Comparison of ENCODE assay signal across 21 cellular contexts in the genomic region with DNA sequence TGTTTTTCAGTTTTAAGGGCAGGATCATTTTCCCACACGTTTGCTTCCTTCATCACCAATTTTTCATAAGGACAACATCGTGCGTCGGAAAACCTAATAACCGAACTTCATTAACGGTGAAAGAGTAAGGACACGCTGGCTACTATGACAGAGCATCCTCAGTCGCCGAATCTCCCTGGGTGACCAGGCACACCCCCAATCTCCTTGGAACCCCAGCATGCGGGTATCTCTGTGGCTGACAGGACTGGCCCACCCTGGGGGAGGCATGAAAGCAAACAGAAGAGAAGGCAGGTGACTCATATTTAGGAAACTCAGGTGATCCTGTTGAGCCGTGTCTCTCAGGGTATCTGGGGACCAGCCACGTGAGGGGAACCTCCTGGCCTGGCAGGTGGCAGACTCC.
"Had no signal": no experiment of that assay in that cellular context is flagged by ENCODE, and none has a peak within 500 bp of the region (broad histone marks: within the 10 kb centered on the region; RNA-seq: fewer than 3 reads in every experiment).

No MANE protein-coding gene starts in this region.

- H3K4me3 Mint-ChIP-seq: activated naive CD8-positive, alpha-beta T cell treated with anti-CD3 and anti-CD28 coated beads for 36 hours; activated T-cell treated with anti-CD3 and anti-CD28 coated beads, Interleukin-2, amount 50 U/mL, for 4 hours; neural progenitor cell; stimulated activated memory B cell treated with anti-CD40 and anti-IgM and Interleukin-4, amounts not matched to agents 10 μg/mL and 1 μg/mL and 100 μg/mL, for 72 hours had no signal

- DNase-seq: activated CD4-positive, alpha-beta T cell treated with anti-CD3 and anti-CD28 coated beads for 1 hour; activated CD8-positive, alpha-beta memory T cell treated with anti-CD3 and anti-CD28 coated beads, Interleukin-2, amount 50 U/mL, for 48 hours; activated naive CD4-positive, alpha-beta T cell treated with Interleukin-2 at 50 U/mL for 16 hours; activated naive CD8-positive, alpha-beta T cell treated with anti-CD3 and anti-CD28 coated beads for 36 hours; activated T-cell treated with anti-CD3 and anti-CD28 coated beads, Interleukin-2, amount 50 U/mL, for 4 hours; colonic mucosa; hypothalamus; mucosa of descending colon; posterior cingulate gyrus; retina; sigmoid colon; stimulated activated CD4-positive, alpha-beta T cell treated with anti-CD3 and anti-CD28 coated beads, Interleukin-15, amount 100 ng/mL, for 24 hours; stomach; trophoblast cell had no signal

- H3K4me3 ChIP-seq: colonic mucosa, gastroesophageal sphincter, mucosa of descending colon, neural progenitor cell, sigmoid colon, smooth muscle cell, stomach, suprapubic skin, vagina had no signal

- ATAC-seq: activated T-cell treated with anti-CD3 and anti-CD28 coated beads, Interleukin-2, amount 50 U/mL, for 4 hours; gastroesophageal sphincter; mucosa of descending colon; stimulated activated memory B cell treated with anti-CD40 and anti-IgM and Interleukin-4, amounts not matched to agents 10 μg/mL and 1 μg/mL and 100 μg/mL, for 72 hours had no signal

- H3K36me3 Mint-ChIP-seq: activated naive CD8-positive, alpha-beta T cell treated with anti-CD3 and anti-CD28 coated beads for 36 hours; stimulated activated memory B cell treated with anti-CD40 and anti-IgM and Interleukin-4, amounts not matched to agents 10 μg/mL and 1 μg/mL and 100 μg/mL, for 72 hours had no signal

- H3K9me3 Mint-ChIP-seq: activated naive CD8-positive, alpha-beta T cell treated with anti-CD3 and anti-CD28 coated beads for 36 hours; activated T-cell treated with anti-CD3 and anti-CD28 coated beads, Interleukin-2, amount 50 U/mL, for 4 hours; stimulated activated memory B cell treated with anti-CD40 and anti-IgM and Interleukin-4, amounts not matched to agents 10 μg/mL and 1 μg/mL and 100 μg/mL, for 72 hours had no signal

- H3K36me3 ChIP-seq: colonic mucosa, gastroesophageal sphincter, neural progenitor cell, sigmoid colon, stomach, suprapubic skin, vagina had no signal

- H3K4me1 Mint-ChIP-seq: activated naive CD8-positive, alpha-beta T cell treated with anti-CD3 and anti-CD28 coated beads for 36 hours; stimulated activated memory B cell treated with anti-CD40 and anti-IgM and Interleukin-4, amounts not matched to agents 10 μg/mL and 1 μg/mL and 100 μg/mL, for 72 hours had no signal

- H3K27ac ChIP-seq: colonic mucosa, epithelial cell of prostate, gastroesophageal sphincter, neural progenitor cell, stomach, suprapubic skin, vagina had no signal

- H3K4me2 ChIP-seq: neural progenitor cell, smooth muscle cell had no signal

- H3K4me1 ChIP-seq: colonic mucosa, suprapubic skin had no signal

- H3K27ac Mint-ChIP-seq: activated naive CD8-positive, alpha-beta T cell treated with anti-CD3 and anti-CD28 coated beads for 36 hours; neural progenitor cell; stimulated activated memory B cell treated with anti-CD40 and anti-IgM and Interleukin-4, amounts not matched to agents 10 μg/mL and 1 μg/mL and 100 μg/mL, for 72 hours had no signal

- H2AFZ ChIP-seq: neural progenitor cell had no signal

- H3K27me3 ChIP-seq: colonic mucosa, gastroesophageal sphincter, neural progenitor cell, sigmoid colon, stomach, suprapubic skin, vagina had no signal

- H3K9me3 ChIP-seq: colonic mucosa, gastroesophageal sphincter, mucosa of descending colon, sigmoid colon, stomach, suprapubic skin, vagina had no signal

- H3K9ac ChIP-seq: neural progenitor cell had no signal
